16 cellular contexts compared by ENCODE assay signal in genomic region chr10:58347967-58348366, GRCh38.
"Had no signal": no experiment of that assay in that cellular context is flagged by ENCODE, and none has a peak within 500 bp of the region (broad histone marks: within the 10 kb centered on the region; RNA-seq: fewer than 3 reads in every experiment).

No MANE protein-coding gene starts in this region.

- H3K36me3 ChIP-seq: ascending aorta, colonic mucosa, left ventricle myocardium inferior, spleen had no signal

- H3K27me3 Mint-ChIP-seq: activated naive CD4-positive, alpha-beta T cell treated with anti-CD3 and anti-CD28 coated beads, Interleukin-2, amount 50 U/mL, for 24 hours; central memory CD8-positive, alpha-beta T cell; naive thymus-derived CD8-positive, alpha-beta T cell; stimulated activated naive B cell treated with anti-CD40 and anti-IgM and Interleukin-4, amounts not matched to agents 10 μg/mL and 1 μg/mL and 100 μg/mL, for 72 hours had no signal

- H3K4me3 Mint-ChIP-seq: activated naive CD4-positive, alpha-beta T cell treated with anti-CD3 and anti-CD28 coated beads, Interleukin-2, amount 50 U/mL, for 24 hours; central memory CD8-positive, alpha-beta T cell; immature natural killer cell; naive thymus-derived CD8-positive, alpha-beta T cell; stimulated activated naive B cell treated with anti-CD40 and anti-IgM and Interleukin-4, amounts not matched to agents 10 μg/mL and 1 μg/mL and 100 μg/mL, for 72 hours; T-helper 1 cell treated with Interleukin-12 subunit alpha and Interleukin-12 subunit beta and Interleukin-4 antibody, amounts not matched to agents 30 μg/mL and 1 μg/mL, for 36 hours had no signal

- H3K9me3 Mint-ChIP-seq: activated naive CD4-positive, alpha-beta T cell treated with anti-CD3 and anti-CD28 coated beads, Interleukin-2, amount 50 U/mL, for 24 hours; central memory CD8-positive, alpha-beta T cell; immature natural killer cell; naive thymus-derived CD8-positive, alpha-beta T cell; stimulated activated naive B cell treated with anti-CD40 and anti-IgM and Interleukin-4, amounts not matched to agents 10 μg/mL and 1 μg/mL and 100 μg/mL, for 72 hours; T-helper 1 cell treated with Interleukin-12 subunit alpha and Interleukin-12 subunit beta and Interleukin-4 antibody, amounts not matched to agents 30 μg/mL and 1 μg/mL, for 36 hours had no signal

- H3K4me1 ChIP-seq: ascending aorta, colonic mucosa, parathyroid adenoma had no signal

- DNase-seq: activated CD4-positive, alpha-beta T cell treated with anti-CD3 and anti-CD28 coated beads for 1 hour; activated gamma-delta T cell; colonic mucosa; heart left ventricle; immature natural killer cell; kidney glomerular epithelial cell; left ventricle myocardium inferior; mucosa of descending colon; naive thymus-derived CD8-positive, alpha-beta T cell; spleen; stimulated activated naive B cell treated with anti-CD40 and anti-IgM and Interleukin-4, amounts not matched to agents 10 μg/mL and 1 μg/mL and 100 μg/mL, for 72 hours had no signal

- H2AFZ ChIP-seq: parathyroid adenoma had no signal

- H3K36me3 Mint-ChIP-seq: immature natural killer cell had no signal

- H3K9me3 ChIP-seq: ascending aorta, colonic mucosa, heart left ventricle, left ventricle myocardium inferior, mucosa of descending colon, spleen had no signal

- H3K27me3 ChIP-seq: ascending aorta, colonic mucosa, heart left ventricle, spleen had no signal

- H3K9ac ChIP-seq: parathyroid adenoma had no signal

- H3K27ac Mint-ChIP-seq: activated naive CD4-positive, alpha-beta T cell treated with anti-CD3 and anti-CD28 coated beads, Interleukin-2, amount 50 U/mL, for 24 hours; immature natural killer cell; stimulated activated naive B cell treated with anti-CD40 and anti-IgM and Interleukin-4, amounts not matched to agents 10 μg/mL and 1 μg/mL and 100 μg/mL, for 72 hours; T-helper 1 cell treated with Interleukin-12 subunit alpha and Interleukin-12 subunit beta and Interleukin-4 antibody, amounts not matched to agents 30 μg/mL and 1 μg/mL, for 36 hours had no signal

- ATAC-seq: heart left ventricle; mucosa of descending colon; naive thymus-derived CD8-positive, alpha-beta T cell; stimulated activated naive B cell treated with anti-CD40 and anti-IgM and Interleukin-4, amounts not matched to agents 10 μg/mL and 1 μg/mL and 100 μg/mL, for 72 hours had no signal

- H3K4me3 ChIP-seq: ascending aorta, colonic mucosa, heart left ventricle, left ventricle myocardium inferior, mucosa of descending colon, spleen had no signal

- H3K27ac ChIP-seq: ascending aorta, colonic mucosa, left ventricle myocardium inferior, parathyroid adenoma had no signal
